Comparison of ENCODE assay signal across 25 cellular contexts in genomic region chr2:28108143-28108542, GRCh38.
"Had no signal": no experiment of that assay in that cellular context is flagged by ENCODE, and none has a peak within 500 bp of the region (broad histone marks: within the 10 kb centered on the region; RNA-seq: fewer than 3 reads in every experiment).

No MANE protein-coding gene starts in this region.

- H3K27ac Mint-ChIP-seq: activated naive CD8-positive, alpha-beta T cell treated with anti-CD3 and anti-CD28 coated beads, Interleukin-2, amount 10 ng/mL, durations not matched to agents 7 days and 5 days; activated T-helper 2 cell treated with anti-CD3 and anti-CD28 coated beads, Interferon-gamma antibody, Interleukin-2, Interleukin-4, amounts not matched to agents 10 μg/mL and 5 μg/mL and 100 μg/mL, durations not matched to agents 14 hours and 24 hours and 36 hours; mesothelial cell of epicardium; natural killer cell; progenitor cell of endocrine pancreas; WTC11 had no signal

- H3K4me3 Mint-ChIP-seq: activated naive CD8-positive, alpha-beta T cell treated with anti-CD3 and anti-CD28 coated beads, Interleukin-2, amount 10 ng/mL, durations not matched to agents 7 days and 5 days; activated T-cell treated with anti-CD3 and anti-CD28 coated beads, Interleukin-2, amount 50 U/mL, for 4 hours; mesothelial cell of epicardium; natural killer cell; WTC11 had no signal

- H3K27me3 Mint-ChIP-seq: activated naive CD8-positive, alpha-beta T cell treated with anti-CD3 and anti-CD28 coated beads, Interleukin-2, amount 10 ng/mL, durations not matched to agents 7 days and 5 days; progenitor cell of endocrine pancreas had no signal

- H3K9me3 Mint-ChIP-seq: activated T-cell treated with anti-CD3 and anti-CD28 coated beads, Interleukin-2, amount 50 U/mL, for 4 hours; activated T-helper 2 cell treated with anti-CD3 and anti-CD28 coated beads, Interferon-gamma antibody, Interleukin-2, Interleukin-4, amounts not matched to agents 10 μg/mL and 5 μg/mL and 100 μg/mL, durations not matched to agents 14 hours and 24 hours and 36 hours; natural killer cell; WTC11 had no signal

- H3K4me3 ChIP-seq: body of pancreas, cardiac muscle cell, gastrocnemius medialis, left lung, spleen, thoracic aorta, upper lobe of left lung had no signal

- H3K36me3 ChIP-seq: cardiac muscle cell, gastrocnemius medialis, left lung, spleen, thoracic aorta, upper lobe of left lung had no signal

- H3K4me1 ChIP-seq: body of pancreas, spleen, upper lobe of left lung had no signal

- ATAC-seq: activated T-cell treated with anti-CD3 and anti-CD28 coated beads, Interleukin-2, amount 50 U/mL, for 4 hours; body of pancreas; gastrocnemius medialis; left lung; natural killer cell; WTC11 had no signal

- H3K36me3 Mint-ChIP-seq: natural killer cell, WTC11 had no signal

- DNase-seq: activated CD8-positive, alpha-beta memory T cell treated with anti-CD3 and anti-CD28 coated beads for 24 hours; activated CD8-positive, alpha-beta memory T cell treated with anti-CD3 and anti-CD28 coated beads, Interleukin-2, amount 50 U/mL, for 4 hours; activated naive CD4-positive, alpha-beta T cell treated with Interleukin-2 at 50 U/mL for 16 hours; activated naive CD8-positive, alpha-beta T cell treated with anti-CD3 and anti-CD28 coated beads, Interleukin-2, amount 10 ng/mL, durations not matched to agents 7 days and 5 days; activated T-cell treated with anti-CD3 and anti-CD28 coated beads, Interleukin-2, amount 50 U/mL, for 4 hours; amygdala; body of pancreas; gastrocnemius medialis; hippocampal formation; kidney glomerular epithelial cell; left lung; natural killer cell; spleen; stimulated activated CD4-positive, alpha-beta T cell treated with anti-CD3 and anti-CD28 coated beads, Interleukin-4, amount 100 ng/mL, for 1 hour; stimulated activated naive CD4-positive, alpha-beta T cell; T-helper 1 cell; T-helper 9 cell; upper lobe of left lung had no signal

- FAIRE-seq: endometrium had no signal

- H3K27ac ChIP-seq: body of pancreas, cardiac muscle cell, gastrocnemius medialis, left lung, spleen, thoracic aorta, upper lobe of left lung had no signal

- H3K9me3 ChIP-seq: body of pancreas, gastrocnemius medialis, left lung, spleen, thoracic aorta, upper lobe of left lung had no signal

- H3K4me1 Mint-ChIP-seq: mesothelial cell of epicardium, WTC11 had no signal

- H3K27me3 ChIP-seq: body of pancreas, cardiac muscle cell, gastrocnemius medialis, left lung, spleen, upper lobe of left lung had no signal
